In genomic region chr12:26948309-26948708, GRCh38 we compare ENCODE assay signal across 22 cellular contexts.
"Had no signal": no experiment of that assay in that cellular context is flagged by ENCODE, and none has a peak within 500 bp of the region (broad histone marks: within the 10 kb centered on the region; RNA-seq: fewer than 3 reads in every experiment).

No MANE protein-coding gene starts in this region.

- H3K27ac Mint-ChIP-seq: activated CD4-positive, alpha-beta T cell treated with anti-CD3 and anti-CD28 coated beads, Interleukin-2, amount 10 ng/mL, durations not matched to agents 7 days and 5 days; activated CD8-positive, alpha-beta T cell treated with anti-CD3 and anti-CD28 coated beads for 36 hours; T-helper 1 cell treated with Interleukin-12 subunit alpha and Interleukin-12 subunit beta and Interleukin-4 antibody, amounts not matched to agents 30 μg/mL and 1 μg/mL, for 36 hours; WTC11 had no signal

- H3K27me3 Mint-ChIP-seq: activated CD4-positive, alpha-beta T cell treated with anti-CD3 and anti-CD28 coated beads, Interleukin-2, amount 10 ng/mL, durations not matched to agents 7 days and 5 days; activated CD8-positive, alpha-beta T cell treated with anti-CD3 and anti-CD28 coated beads for 36 hours had no signal

- H3K4me1 ChIP-seq: body of pancreas had no signal

- H3K4me3 ChIP-seq: ascending aorta, body of pancreas had no signal

- H3K4me3 Mint-ChIP-seq: activated CD4-positive, alpha-beta T cell treated with anti-CD3 and anti-CD28 coated beads, Interleukin-2, amount 10 ng/mL, durations not matched to agents 7 days and 5 days; activated CD8-positive, alpha-beta T cell treated with anti-CD3 and anti-CD28 coated beads for 36 hours; T-helper 1 cell treated with Interleukin-12 subunit alpha and Interleukin-12 subunit beta and Interleukin-4 antibody, amounts not matched to agents 30 μg/mL and 1 μg/mL, for 36 hours; WTC11 had no signal

- ATAC-seq: activated CD8-positive, alpha-beta T cell treated with anti-CD3 and anti-CD28 coated beads for 36 hours; body of pancreas; PC-3; WTC11 had no signal

- H3K27ac ChIP-seq: ascending aorta, body of pancreas had no signal

- FAIRE-seq: bronchial epithelial cell had no signal

- DNase-seq: activated CD4-positive, alpha-beta T cell treated with anti-CD3 and anti-CD28 coated beads, Interleukin-2, amount 10 ng/mL, durations not matched to agents 7 days and 5 days; activated CD4-positive, CD25-positive, alpha-beta regulatory T cell treated with anti-CD3 and anti-CD28 coated beads, Interleukin-2, amount 50 U/mL, for 72 hours; activated CD8-positive, alpha-beta memory T cell treated with anti-CD3 and anti-CD28 coated beads, Interleukin-2, amount 50 U/mL, for 4 hours; activated CD8-positive, alpha-beta T cell treated with anti-CD3 and anti-CD28 coated beads for 36 hours; activated T-cell treated with anti-CD3 and anti-CD28 coated beads, Interleukin-2, amount 50 U/mL, for 1 hour; amniotic stem cell; body of pancreas; central memory CD4-positive, alpha-beta T cell; Karpas-422; MM.1S; NCI-H1105; NCI-H1436; NCI-H1694 treated with DMSO at 0.1 percent for 48 hours; NCI-H2029 treated with DMSO at 0.1 percent for 48 hours; NCI-H524; PC-3; SHP77 treated with DMSO at 0.1 percent for 48 hours; T-helper 9 cell had no signal

- H3K27me3 ChIP-seq: ascending aorta, body of pancreas had no signal
